Comparison of ENCODE assay signal across 8 cellular contexts in genomic region chr19:49816616-49817015, GRCh38. TPM values are rescaled to one million over a fixed set of nuclear protein-coding genes. Genes with fewer than 3 reads are reported as not detected.
DNase-seq lines count a peak whose midpoint lies in the region; ATAC-seq and TF ChIP-seq lines count a peak whose summit lies in the region.

No MANE protein-coding gene starts in this region.

- no peaks in the 10 kb centered on the region for H3K27me3 Mint-ChIP-seq in CD4-positive, alpha-beta T cell
- H3K27me3 Mint-ChIP-seq in progenitor cell of endocrine pancreas = no peaks in the 10 kb centered on the region
- no peaks in the 10 kb centered on the region for H3K27me3 Mint-ChIP-seq in type B pancreatic cell

- H3K36me3 ChIP-seq in PC-3 (ENCODE audit: low read depth, low read length) (peaks cover 3% of the 10 kb centered on the region; the same call in 1 of the 2 replicates), fibroblast of lung (ENCODE audit: control insufficient read depth, insufficient read depth, low read length) (no peaks in the 10 kb centered on the region)

- H3K4me1 ChIP-seq in PC-3 (ENCODE audit: insufficient read depth, low read length) (peaks cover 24% of the 10 kb centered on the region), fibroblast of lung (ENCODE audit: control insufficient read depth, extremely low read depth, insufficient read depth, low read length) (peaks cover 7% of the 10 kb centered on the region)

- peaks cover 6% of the 10 kb centered on the region for H3F3A ChIP-seq in PC-3 (ENCODE audit: low read length, unreplicated experiment)

- no peak for TF ChIP-seq CTCF in CD4-positive, alpha-beta T cell (IDR thresholded peaks at IDR 0.05)
- TF ChIP-seq CTCF in PC-3 (conservative IDR thresholded peaks at IDR 0.05; ENCODE audit: low read depth, low read length) (no peak), fibroblast of lung (conservative IDR thresholded peaks at IDR 0.05 in 1 of 2, IDR thresholded peaks at IDR 0.05 in 1 of 2; ENCODE audit: low read depth in 1 of 2, low read length in 2 of 2) (no peak), progenitor cell of endocrine pancreas (IDR thresholded peaks at IDR 0.05; ENCODE audit: unreplicated experiment) (no peak), type B pancreatic cell (conservative IDR thresholded peaks at IDR 0.05) (no peak)

- peak overlapping the region; percentile 32; the same call in 1 of the 2 replicates for H3K9ac ChIP-seq in PC-3 (ENCODE audit: low read length)
- no peak overlapping the region for H3K9ac ChIP-seq in fibroblast of lung (ENCODE audit: insufficient read depth, low read length)

- no peak for ATAC-seq in CD4-positive, alpha-beta T cell (ENCODE audit: poor library complexity)
- ATAC-seq in PC-3 (no peak), GM19328 (IDR thresholded peaks at IDR 0.05; ENCODE audit: unreplicated experiment) (no peak)

- H3K79me2 ChIP-seq in PC-3 (ENCODE audit: low read length) (peaks cover 31% of the 10 kb centered on the region), fibroblast of lung (ENCODE audit: control insufficient read depth, insufficient read depth, low read length) (peaks cover 17% of the 10 kb centered on the region)

- H3K27ac ChIP-seq in CD4-positive, alpha-beta T cell (ENCODE audit: low read depth, low read length) = no peak overlapping the region
- H3K27ac ChIP-seq in PC-3 (ENCODE audit: low read length) (peak overlapping the region; percentile 25; the same call in 1 of the 2 replicates), fibroblast of lung (ENCODE audit: insufficient read depth, low read length) (peak overlapping the region; percentile 98)

- H3K27ac Mint-ChIP-seq in CD4-positive, alpha-beta T cell = peak overlapping the region; percentile 99
- H3K27ac Mint-ChIP-seq in progenitor cell of endocrine pancreas = peak overlapping the region; percentile 16
- H3K27ac Mint-ChIP-seq in type B pancreatic cell = no peak overlapping the region

- H3K9me3 Mint-ChIP-seq in CD4-positive, alpha-beta T cell = no peaks in the 10 kb centered on the region
- no peaks in the 10 kb centered on the region for H3K9me3 Mint-ChIP-seq in progenitor cell of endocrine pancreas (ENCODE audit: low read depth)
- H3K9me3 Mint-ChIP-seq in type B pancreatic cell = no peaks in the 10 kb centered on the region

- H2AFZ ChIP-seq in PC-3 (ENCODE audit: low read length) (peak overlapping the region; percentile 95), fibroblast of lung (ENCODE audit: low read length) (no peak overlapping the region)

- no peak overlapping the region for H3K4me3 Mint-ChIP-seq in CD4-positive, alpha-beta T cell
- H3K4me3 Mint-ChIP-seq in progenitor cell of endocrine pancreas (ENCODE audit: low read depth) (no peak overlapping the region), type B pancreatic cell (no peak overlapping the region)

- peaks cover 27% of the 10 kb centered on the region for H3K36me3 Mint-ChIP-seq in CD4-positive, alpha-beta T cell (ENCODE audit: low read depth)
- H3K36me3 Mint-ChIP-seq in progenitor cell of endocrine pancreas (ENCODE audit: insufficient read depth) (peaks cover 5% of the 10 kb centered on the region), type B pancreatic cell (peaks cover 7% of the 10 kb centered on the region)

- no peaks in the 10 kb centered on the region for H3K9me3 ChIP-seq in CD4-positive, alpha-beta T cell (ENCODE audit: control insufficient read depth, low read length)
- H3K9me3 ChIP-seq in PC-3 (ENCODE audit: low read length) (no peaks in the 10 kb centered on the region), fibroblast of lung (ENCODE audit: control insufficient read depth, insufficient read depth, low read depth, low read length) (no peaks in the 10 kb centered on the region)

- H3K4me2 ChIP-seq in PC-3 (ENCODE audit: low read length) (peak overlapping the region; percentile 86), fibroblast of lung (ENCODE audit: extremely low read depth, insufficient read depth, low read length) (peak overlapping the region; percentile 37)

- no peaks in the 10 kb centered on the region for H3K27me3 ChIP-seq in CD4-positive, alpha-beta T cell (ENCODE audit: control insufficient read depth, insufficient read depth, low read length)
- H3K27me3 ChIP-seq in PC-3 (ENCODE audit: low read length) (no peaks in the 10 kb centered on the region), fibroblast of lung (ENCODE audit: control insufficient read depth, insufficient read depth, low read length) (no peaks in the 10 kb centered on the region)

- BruUV-seq in PC-3 (replicated peaks; lab: Mats Ljungman, UMichigan) = no TSS peak

- no peaks in the 10 kb centered on the region for H3K9me2 ChIP-seq in PC-3 (replicated peaks; ENCODE audit: low read length)

- H3K4me3 ChIP-seq in PC-3 (ENCODE audit: low read length) = peak overlapping the region; percentile 79
- peak overlapping the region in 1 of 4 experiments; percentile 98 for H3K4me3 ChIP-seq in fibroblast of lung (replicated peaks in 1 of 4; ENCODE audit: control extremely low read depth in 1 of 4, insufficient read depth in 1 of 4, low read depth in 3 of 4, low read length in 4 of 4)

- H3K4me1 Mint-ChIP-seq in CD4-positive, alpha-beta T cell (ENCODE audit: low read depth) = peaks cover 46% of the 10 kb centered on the region
- H3K4me1 Mint-ChIP-seq in progenitor cell of endocrine pancreas (ENCODE audit: low read depth) (peaks cover 26% of the 10 kb centered on the region), type B pancreatic cell (ENCODE audit: unreplicated experiment) (peaks cover 22% of the 10 kb centered on the region)

- DNase-seq in CD4-positive, alpha-beta T cell = no peak
- no peak for DNase-seq in PC-3
- DNase-seq in fibroblast of lung (ENCODE audit: low read depth in 2 of 2) = no peak
- no peak for DNase-seq in progenitor cell of endocrine pancreas (ENCODE audit: low spot score, unreplicated experiment)
- no peak for DNase-seq in GDM1 (lab: John Stamatoyannopoulos, UW)
- DNase-seq in type B pancreatic cell (ENCODE audit: extremely low spot score, unreplicated experiment) = no peak
- no peak for DNase-seq in KG1 (lab: John Stamatoyannopoulos, UW)

- intact Hi-C loops in CD4-positive, alpha-beta T cell (cut with DNase I, micrococcal nuclease) = loop anchor here (2.0 to 10.0 kb wide), 3 partner anchors 36 to 322 kb away; partner anchors contain the start of genes PTOV1 (in 1 of the 2) and RPS11 (in 1 of the 2)
- intact Hi-C loops in PC-3 (cut with micrococcal nuclease) = loop anchor here (1.0 to 5.0 kb wide), 4 partner anchors 50 to 64 kb away; partner anchors contain the start of genes AKT1S1, PNKP and TBC1D17

- POLR2A ChIA-PET in CD4-positive, alpha-beta T cell (lab: Charles Lee) = interaction anchor here (2.6 kb wide), 1 partner anchor 52 kb away, joined by 14 read pairs; the partner anchor contains the start of gene PNKP
- POLR2A ChIA-PET in PC-3 (lab: Charles Lee; ENCODE audit: unreplicated experiment) = no interaction called here

- CTCF ChIA-PET in CD4-positive, alpha-beta T cell (lab: Charles Lee) = no interaction called here
- CTCF ChIA-PET in PC-3 (lab: Charles Lee) = no interaction called here

- no peaks in the 10 kb centered on the region for H4K20me1 ChIP-seq in PC-3 (ENCODE audit: low read length)
- H4K20me1 ChIP-seq in fibroblast of lung (ENCODE audit: control insufficient read depth, extremely low read depth, insufficient read depth, low read length) = no peaks in the 10 kb centered on the region

RNA-seq across cellular contexts. Expression of gene MED25, which starts 1.5 kb away (rescaled TPM):
- 10 to 100 TPM; 67.2 to 67.8 TPM for total RNA-seq in CD4-positive, alpha-beta T cell
- total RNA-seq in PC-3 (2014; rRNA removed) (47.5 and 54.9 TPM in 2 replicates), fibroblast of lung (10.0 and 11.2 TPM in 2 replicates), progenitor cell of endocrine pancreas (136 and 141 TPM in 2 replicates), type B pancreatic cell (ENCODE audit: low replicate concordance) (88.5 and 88.9 TPM in 2 replicates)
- polyA plus RNA-seq in fibroblast of lung = 20.2 and 28.6 TPM in 2 replicates
- polyA plus RNA-seq in fibroblast of lung (2012) = 24.2 and 29.5 TPM in 2 replicates
- polyA minus RNA-seq in fibroblast of lung (ENCODE audit: low replicate concordance) = 127 and 156 TPM in 2 replicates

RNA-seq across cellular contexts. Expression of gene FUZ, which starts 3.5 kb away (rescaled TPM):
- total RNA-seq in CD4-positive, alpha-beta T cell = 10 to 100 TPM; 14.9 to 15.2 TPM
- total RNA-seq in PC-3 (2014; rRNA removed) (9.4 and 10.9 TPM in 2 replicates), fibroblast of lung (32.9 and 34.3 TPM in 2 replicates), progenitor cell of endocrine pancreas (37.8 and 40.0 TPM in 2 replicates), type B pancreatic cell (ENCODE audit: low replicate concordance) (26.8 and 29.3 TPM in 2 replicates)
- 8.4 and 11.4 TPM in 2 replicates for polyA plus RNA-seq in fibroblast of lung
- polyA plus RNA-seq in fibroblast of lung (2012) = 11.5 and 15.3 TPM in 2 replicates
- 4.0 and 26.6 TPM in 2 replicates for polyA minus RNA-seq in fibroblast of lung (ENCODE audit: low replicate concordance)

RNA-seq across cellular contexts. Expression of gene PTOV1, which starts 34.3 kb away (rescaled TPM):
- total RNA-seq in CD4-positive, alpha-beta T cell = 100 to 1,000 TPM; 127 to 134 TPM
- total RNA-seq in PC-3 (2014; rRNA removed) (138 and 148 TPM in 2 replicates), fibroblast of lung (35.2 and 56.0 TPM in 2 replicates), progenitor cell of endocrine pancreas (518 and 564 TPM in 2 replicates), type B pancreatic cell (ENCODE audit: low replicate concordance) (248 and 388 TPM in 2 replicates)
- 41.1 and 48.0 TPM in 2 replicates for polyA plus RNA-seq in fibroblast of lung
- polyA plus RNA-seq in fibroblast of lung (2012) = 108 and 129 TPM in 2 replicates
- 108 and 136 TPM in 2 replicates for polyA minus RNA-seq in fibroblast of lung (ENCODE audit: low replicate concordance)

RNA-seq across cellular contexts. Expression of gene AP2A1, which starts 49.8 kb away (rescaled TPM):
- 10 to 100 TPM; 28.2 to 28.9 TPM for total RNA-seq in CD4-positive, alpha-beta T cell
- total RNA-seq in PC-3 (2014; rRNA removed) (143 and 159 TPM in 2 replicates), fibroblast of lung (53.4 and 95.0 TPM in 2 replicates), progenitor cell of endocrine pancreas (76.0 and 76.3 TPM in 2 replicates), type B pancreatic cell (ENCODE audit: low replicate concordance) (75.2 and 82.9 TPM in 2 replicates)
- polyA plus RNA-seq in fibroblast of lung = 64.2 and 75.9 TPM in 2 replicates
- polyA plus RNA-seq in fibroblast of lung (2012) = 102 and 127 TPM in 2 replicates
- 174 and 193 TPM in 2 replicates for polyA minus RNA-seq in fibroblast of lung (ENCODE audit: low replicate concordance)

RNA-seq across cellular contexts. Expression of gene PNKP, which starts 50.8 kb away (rescaled TPM):
- total RNA-seq in CD4-positive, alpha-beta T cell = 10 to 100 TPM; 96.1 to 98.1 TPM
- total RNA-seq in PC-3 (2014; rRNA removed) (141 and 172 TPM in 2 replicates), fibroblast of lung (21.1 and 32.9 TPM in 2 replicates), progenitor cell of endocrine pancreas (137 and 144 TPM in 2 replicates), type B pancreatic cell (ENCODE audit: low replicate concordance) (72.3 and 125 TPM in 2 replicates)
- 11.0 and 17.0 TPM in 2 replicates for polyA plus RNA-seq in fibroblast of lung
- 25.9 and 35.8 TPM in 2 replicates for polyA plus RNA-seq in fibroblast of lung (2012)
- polyA minus RNA-seq in fibroblast of lung (ENCODE audit: low replicate concordance) = 25.4 and 45.5 TPM in 2 replicates
